Comparison of ENCODE assay signal across 29 cellular contexts in genomic region chr2:10084956-10085851, GRCh38. TPM values are rescaled to one million over a fixed set of nuclear protein-coding genes. Genes with fewer than 3 reads are reported as not detected.
DNase-seq lines count a peak whose midpoint lies in the region; ATAC-seq, FAIRE-seq and TF ChIP-seq lines count a peak whose summit lies in the region.
"Had no signal": no experiment of that assay in that cellular context is flagged by ENCODE, and none has a peak within 500 bp of the region (broad histone marks: within the 10 kb centered on the region; RNA-seq: fewer than 3 reads in every experiment).

No MANE protein-coding gene starts in this region.

- H3K4me1 ChIP-seq in body of pancreas (peaks cover 46% of the 10 kb centered on the region), pancreas (peaks cover 0 to 5% (median 0%) of the 10 kb centered on the region in 3 donors), ascending aorta (peaks cover 0 to 10% of the 10 kb centered on the region in 2 donors)

- TF ChIP-seq CTCF in body of pancreas (IDR thresholded peaks at IDR 0.05) (no peak), pancreas (IDR thresholded peaks at IDR 0.05) (no peak), ascending aorta (IDR thresholded peaks at IDR 0.05) (no peak)

- no peak for FAIRE-seq in pancreas (lab: Jason Lieb, UNC)
- FAIRE-seq: HTR-8/SVneo had no signal

- no peaks in the 10 kb centered on the region for H3K9me3 ChIP-seq in body of pancreas
- H3K9me3 ChIP-seq in pancreas: no peaks in the 10 kb centered on the region
- H3K9me3 ChIP-seq in ascending aorta: no peaks in the 10 kb centered on the region
- H3K9me3 ChIP-seq: BLaER1, SK-N-SH had no signal

- peak overlapping the region; percentile 50 to 90 (median 86) for H3K27ac ChIP-seq in body of pancreas
- H3K27ac ChIP-seq in pancreas: peak overlapping the region; percentile 55 to 71 (median 68)
- no peak overlapping the region for H3K27ac ChIP-seq in ascending aorta
- H3K27ac ChIP-seq: 22Rv1, BLaER1, KMS-11 had no signal

- ATAC-seq in body of pancreas (peak; percentile 41), pancreas (peak; percentile 29 to 59 (median 46)), GM18517 (IDR thresholded peaks at IDR 0.05; ENCODE audit: unreplicated experiment) (no peak)
- ATAC-seq: HCT116 had no signal

- 45 to 53% methylated on average over 11 to 13 of the region's 13 CpGs for WGBS in body of pancreas, 2 donors
- WGBS in pancreas, 2 donors: 46 to 55% methylated on average over 13 of the region's 13 CpGs

- in situ Hi-C loops in Caki2 (cut with HindIII; ENCODE audit: low pct_unique_long_range_greater_than_20kb, low sequenced_read_pairs): no loop called here

- no peak for TF ChIP-seq POLR2A in body of pancreas (IDR thresholded peaks at IDR 0.05)

- peak; percentile 55 for DNase-seq in Caki2 (ENCODE audit: low read depth)
- DNase-seq in body of pancreas: no peak
- DNase-seq in left kidney (ENCODE audit: low read depth, low spot score): peak; percentile 85
- peak in 1 of 6 donors; percentile 10 for DNase-seq in pancreas
- no peak for DNase-seq in NCI-H1694 treated with DMSO at 0.1 percent for 48 hours (lab: John Stamatoyannopoulos, UW)
- no peak for DNase-seq in ascending aorta (ENCODE audit: low spot score in 2 of 2)
- no peak for DNase-seq in NCI-H82 (lab: John Stamatoyannopoulos, UW)
- DNase-seq: ACHN; CD4-positive, alpha-beta T cell; COR-L47; DMS153; GDM1; GOT3; IMR-90; NCI-H1092 treated with DMSO at 0.1 percent for 48 hours; NCI-H1436 treated with DMSO at 0.1 percent for 48 hours; NCI-H2029 treated with DMSO at 0.1 percent for 48 hours; NCI-H226; NCI-H510A treated with DMSO at 0.1 percent for 48 hours; NCI-H748 treated with DMSO at 0.1 percent for 48 hours; NK-92 treated with Interleukin-12 subunit alpha and Interleukin-12 subunit beta, amount 100 ng/mL, for 24 hours; SIG-M5; SK-N-SH had no signal

- H3K36me3 ChIP-seq in body of pancreas (replicated peaks in 1 of 2; ENCODE audit: insufficient read depth in 1 of 2, low read depth in 2 of 2): no peaks in the 10 kb centered on the region
- H3K36me3 ChIP-seq in pancreas: no peaks in the 10 kb centered on the region
- H3K36me3 ChIP-seq in ascending aorta: no peaks in the 10 kb centered on the region
- H3K36me3 ChIP-seq: BLaER1 had no signal

- no peak overlapping the region for H3K4me3 ChIP-seq in body of pancreas
- no peak overlapping the region for H3K4me3 ChIP-seq in pancreas
- no peak overlapping the region for H3K4me3 ChIP-seq in ascending aorta
- H3K4me3 ChIP-seq: BLaER1 had no signal

- H3K27me3 ChIP-seq in body of pancreas (no peaks in the 10 kb centered on the region), pancreas (no peaks in the 10 kb centered on the region), ascending aorta (no peaks in the 10 kb centered on the region)

- intact Hi-C loops in body of pancreas (cut with DNase I) (no loop called here), pancreas (cut with DNase I) (no loop called here), ascending aorta (cut with DNase I) (loop anchor here (5.0 to 10.0 kb wide), 3 partner anchors 43 to 362 kb away; partner anchors contain the start of genes KLF11, ODC1 and TAF1B)

RNA-seq across cellular contexts. Expression of gene CYS1, which starts 5.0 kb away (rescaled TPM):
- total RNA-seq in Caki2 (2014; rRNA removed; shearing (Covaris generic); ENCODE audit: low replicate concordance): 3.2 and 5.7 TPM in 2 replicates
- 10 to 100 TPM; 30.4 to 36.6 TPM for total RNA-seq in body of pancreas
- total RNA-seq in pancreas: 10 to 100 TPM; 19.4 to 27.9 (median 21.7) TPM
- 10 to 100 TPM; 18.9 to 51.3 TPM for polyA plus RNA-seq in pancreas
- total RNA-seq in ascending aorta: 13.8 TPM
- total RNA-seq: CD4-positive, alpha-beta T cell had no signal

RNA-seq across cellular contexts. Expression of gene RRM2, which starts 37.3 kb away (rescaled TPM):
- total RNA-seq in Caki2 (2014; rRNA removed; shearing (Covaris generic); ENCODE audit: low replicate concordance): 14.7 and 19.4 TPM in 2 replicates
- total RNA-seq in body of pancreas: not detected
- 1 to 10 TPM in 4 of 6 donors, under 1 TPM in 2; 0.24 to 3.0 (median 2.1) TPM for total RNA-seq in pancreas
- polyA plus RNA-seq in pancreas: under 1 TPM; 0.16 to 0.27 TPM
- total RNA-seq in ascending aorta: not detected

RNA-seq across cellular contexts. Expression of gene KLF11, which starts 41.9 kb away (rescaled TPM):
- total RNA-seq in Caki2 (2014; rRNA removed; shearing (Covaris generic); ENCODE audit: low replicate concordance): 11.7 and 13.1 TPM in 2 replicates
- total RNA-seq in body of pancreas (10 to 100 TPM; 25.7 to 32.6 TPM), pancreas (10 to 100 TPM; 17.3 to 41.2 (median 27.0) TPM), ascending aorta (37.6 TPM)
- 10 to 100 TPM in 1 of 2 donors, 1 to 10 TPM in 1; 6.4 to 16.4 TPM for polyA plus RNA-seq in pancreas

Comparison
In these comparisons a context has a peak if more than half of its experiments do, and no peak if none do; other contexts are left out.
1. DNase-seq: peak in Caki2 (single experiment) and left kidney (single experiment); none in body of pancreas (0 of 4), NCI-H1694 treated with DMSO at 0.1 percent for 48 hours (single experiment), ascending aorta (0 of 2) and NCI-H82 (single experiment).
2. H3K27ac ChIP-seq: peak in body of pancreas (4 of 4) and pancreas (4 of 4); none in ascending aorta (0 of 2).